In the genomic region with DNA sequence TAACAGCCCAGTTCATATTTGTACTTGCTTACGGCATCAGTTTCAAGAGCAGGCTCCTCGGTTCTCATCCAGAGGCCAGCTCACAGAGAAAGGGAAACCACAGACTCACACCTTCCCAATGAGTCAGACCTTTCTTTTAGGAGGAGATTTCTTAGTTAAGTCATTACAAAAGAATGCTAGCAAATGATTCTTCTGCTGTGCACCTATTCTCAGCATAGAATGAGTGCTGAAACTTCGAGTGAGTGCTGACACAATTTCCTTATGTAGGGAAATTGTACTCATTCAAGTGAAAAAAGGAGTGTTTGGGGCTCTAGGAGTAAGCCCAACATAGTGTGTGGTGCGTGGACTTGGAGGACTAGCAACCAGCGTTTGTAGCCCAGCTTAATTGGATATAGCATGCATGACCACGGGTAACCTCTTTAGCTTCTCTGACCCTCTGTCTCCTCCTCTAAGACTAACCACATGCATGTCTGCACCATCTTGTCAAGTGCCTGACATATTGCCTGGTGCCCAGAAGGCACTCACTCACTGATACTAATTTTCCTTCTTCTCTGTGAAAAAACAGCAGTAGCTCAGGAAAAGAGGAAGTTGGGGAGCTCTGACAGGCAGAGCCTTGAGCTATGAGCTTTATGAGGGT, we compare ENCODE assay signal across 8 cellular contexts.
DNase-seq lines count a peak whose midpoint lies in the region; ATAC-seq and TF ChIP-seq lines count a peak whose summit lies in the region.

No MANE protein-coding gene starts in this region.

- no peak overlapping the region for H3K14ac ChIP-seq in H9 (ENCODE audit: insufficient read depth, low read length)

- H3K27ac ChIP-seq in HUES64 (ENCODE audit: low read depth, low read length) (peak overlapping the region; percentile 58), H9 (ENCODE audit: insufficient read length, low read depth, low read length) (no peak overlapping the region)

- H3K23me2 ChIP-seq in H9 (ENCODE audit: insufficient read length, low read depth, low read length, poor library complexity, severe bottlenecking), result no peaks in the 10 kb centered on the region

- H3K9me3 Mint-ChIP-seq in H9, result peaks cover 0 to 2% of the 10 kb centered on the region in 2 experiments; a peak in 1 of 5 replicates

- H3K27me3 Mint-ChIP-seq in H9 (ENCODE audit: low read depth), result peaks cover 2% of the 10 kb centered on the region; the same call in 1 of the 2 replicates

- no peak overlapping the region for H3K23ac ChIP-seq in H9 (ENCODE audit: insufficient read length, low read depth, low read length)

- H2BK12ac ChIP-seq in H9 (ENCODE audit: insufficient read length, low read depth, low read length), result no peak overlapping the region

- no peaks in the 10 kb centered on the region for H4K20me1 ChIP-seq in H9 (ENCODE audit: control insufficient read depth, insufficient read depth, insufficient read length)

- no peak overlapping the region for H2AFZ ChIP-seq in H9 (ENCODE audit: low read length)

- no peak overlapping the region for H2BK120ac ChIP-seq in H9 (ENCODE audit: low read depth, low read length, poor library complexity, severe bottlenecking)

- H3K56ac ChIP-seq in H9 (ENCODE audit: insufficient read length, low read depth, low read length), result no peak overlapping the region

- no peak overlapping the region for H3K4ac ChIP-seq in H9 (ENCODE audit: low read depth, low read length)

- H3K27me3 ChIP-seq in HUES64 (ENCODE audit: insufficient read depth, low read length) (no peaks in the 10 kb centered on the region), H9 (ENCODE audit: insufficient read depth, low read length) (no peaks in the 10 kb centered on the region)

- H3K79me2 ChIP-seq in H9 (ENCODE audit: insufficient read depth, low read length), result no peaks in the 10 kb centered on the region

- no peak overlapping the region for H4K5ac ChIP-seq in H9 (ENCODE audit: insufficient read length, low read depth, low read length)

- no peak overlapping the region for H3K18ac ChIP-seq in H9 (ENCODE audit: insufficient read length, low read depth, low read length)

- H2BK20ac ChIP-seq in H9 (ENCODE audit: low read depth, low read length, poor library complexity, severe bottlenecking), result no peak overlapping the region

- H2BK15ac ChIP-seq in H9 (ENCODE audit: low read depth, low read length), result no peak overlapping the region

- no peak overlapping the region; the same call in 1 of the 2 replicates for H3K9ac ChIP-seq in HUES64 (ENCODE audit: low read depth, low read length)
- H3K9ac ChIP-seq in H9 (ENCODE audit: extremely low read depth, insufficient read length, low read length), result no peak overlapping the region

- H3K27ac Mint-ChIP-seq in H9, result peak overlapping the region in 1 of 3 experiments; percentile 79; a peak in 1 of 7 replicates

- peak; percentile 43 for ATAC-seq in GM21576 (IDR thresholded peaks at IDR 0.05; ENCODE audit: unreplicated experiment)

- no peak for TF ChIP-seq CTCF in fibroblast of the aortic adventitia (IDR thresholded peaks at IDR 0.05; ENCODE audit: insufficient read depth, low read length)
- TF ChIP-seq CTCF in H9 (conservative IDR thresholded peaks at IDR 0.05), result no peak

- no peak overlapping the region for H3K4me3 Mint-ChIP-seq in H9

- no peaks in the 10 kb centered on the region for H3K9me3 ChIP-seq in HUES64 (ENCODE audit: insufficient read depth, low read depth, low read length)
- no peaks in the 10 kb centered on the region for H3K9me3 ChIP-seq in H9 (ENCODE audit: control insufficient read depth, low read depth, low read length)

- no peaks in the 10 kb centered on the region for H3K79me1 ChIP-seq in H9 (ENCODE audit: insufficient read depth, low read depth, low read length, poor library complexity, severe bottlenecking)

- H3K4me1 ChIP-seq in HUES64 (ENCODE audit: insufficient read depth, low read length) (peaks cover 39% of the 10 kb centered on the region), H9 (ENCODE audit: insufficient read depth, low read length) (peaks cover 2% of the 10 kb centered on the region; the same call in 1 of the 2 replicates)

- no peak overlapping the region for H4K8ac ChIP-seq in H9 (replicated peaks; ENCODE audit: insufficient read length, low read depth, low read length)

- H3T11ph ChIP-seq in H9 (ENCODE audit: low read length), result no peak overlapping the region

- H2AK5ac ChIP-seq in H9 (ENCODE audit: insufficient read length, low read length), result no peak overlapping the region

- peaks cover 28 to 36% of the 10 kb centered on the region in 2 experiments for H3K4me1 Mint-ChIP-seq in H9

- no peak overlapping the region for H4K91ac ChIP-seq in H9 (ENCODE audit: insufficient read length, low read depth, low read length)

- no peak overlapping the region for H2BK5ac ChIP-seq in H9 (ENCODE audit: insufficient read length, low read length)

- H3K36me3 ChIP-seq in HUES64 (ENCODE audit: insufficient read depth, low read length), result no peaks in the 10 kb centered on the region; the same call in 1 of the 2 replicates

- 0 out of 7 replicates have a peak, but pooled peaks cover 0 to 3% (median 0%) of the 10 kb centered on the region in 3 experiments for H3K36me3 Mint-ChIP-seq in H9 (ENCODE audit: insufficient read depth in 1 of 3, low read depth in 3 of 3)

- DNase-seq in GDM1 (lab: John Stamatoyannopoulos, UW), result peak; percentile 20
- peak; percentile 33 to 52 for DNase-seq in activated CD4-positive, alpha-beta T cell treated with anti-CD3 and anti-CD28 coated beads, Interleukin-2, amount 50 U/mL, for 4 hours
- peak; percentile 91 for DNase-seq in fibroblast of the aortic adventitia (ENCODE audit: low read depth)
- peak; percentile 56 to 65 for DNase-seq in stimulated activated CD4-positive, alpha-beta T cell treated with anti-CD3 and anti-CD28 coated beads, Interleukin-2, amount 100 ng/mL, for 24 hours
- DNase-seq in C1 segment of cervical spinal cord (lab: John Stamatoyannopoulos, UW), result no peak
- DNase-seq in H9, result no peak

- no peak overlapping the region for H3K4me3 ChIP-seq in HUES64 (ENCODE audit: low read length)
- no peak overlapping the region for H3K4me3 ChIP-seq in fibroblast of the aortic adventitia (ENCODE audit: low read depth, low read length)

- H3K4me2 ChIP-seq in H9 (ENCODE audit: insufficient read depth, insufficient read length, low read length), result no peak overlapping the region

- WGBS in HUES64, result 67% methylated on average over 6 of the region's 6 CpGs
- no CpG with 5 or more reads among the region's 6 CpGs for WGBS in H9 (ENCODE audit: extremely low coverage, insufficient read length, low lambda C conversion rate)

Comparison
In these comparisons a context has a peak if more than half of its experiments do, and no peak if none do; other contexts are left out.
1. DNase-seq: peak in GDM1 (single experiment), activated CD4-positive, alpha-beta T cell treated with anti-CD3 and anti-CD28 coated beads, Interleukin-2, amount 50 U/mL, for 4 hours (2 of 2), fibroblast of the aortic adventitia (single experiment) and stimulated activated CD4-positive, alpha-beta T cell treated with anti-CD3 and anti-CD28 coated beads, Interleukin-2, amount 100 ng/mL, for 24 hours (2 of 2); none in C1 segment of cervical spinal cord (0 of 14) and H9 (single experiment).